ENCODE assay signal across 20 cellular contexts in the genomic region with DNA sequence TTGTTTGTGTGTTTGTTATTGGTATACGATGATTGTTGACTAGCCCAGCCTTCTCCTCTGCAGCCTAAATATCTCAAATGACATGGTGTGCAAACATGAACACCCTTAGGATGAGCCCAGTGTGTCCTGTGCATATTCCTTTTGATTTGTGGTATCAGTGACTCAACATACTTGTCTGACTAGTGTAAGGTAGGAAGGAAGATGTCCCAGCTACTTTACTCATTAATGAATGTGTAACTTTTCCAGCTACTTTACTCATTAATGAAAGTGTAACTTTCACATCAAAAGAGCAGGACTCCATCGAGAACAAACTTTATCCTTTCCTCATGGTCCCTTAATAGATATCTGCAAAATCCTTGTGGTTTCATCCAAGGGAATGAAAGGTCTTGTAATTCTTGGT.
"Had no signal": no experiment of that assay in that cellular context is flagged by ENCODE, and none has a peak within 500 bp of the region (broad histone marks: within the 10 kb centered on the region; RNA-seq: fewer than 3 reads in every experiment).

No MANE protein-coding gene starts in this region.

- H3K27me3 Mint-ChIP-seq: activated CD4-positive, alpha-beta memory T cell treated with anti-CD3 and anti-CD28 coated beads, Interleukin-2, amount 10 ng/mL, durations not matched to agents 7 days and 5 days; activated CD4-positive, alpha-beta T cell treated with anti-CD3 and anti-CD28 coated beads for 36 hours; activated T-cell treated with anti-CD3 and anti-CD28 coated beads, Interleukin-2, amount 50 U/mL, for 24 hours had no signal

- H3K27me3 ChIP-seq: dorsolateral prefrontal cortex, gastroesophageal sphincter, right atrium auricular region, tibial nerve, uterus had no signal

- H3K4me3 ChIP-seq: gastroesophageal sphincter, right atrium auricular region, tibial nerve, uterus had no signal

- H3K27ac Mint-ChIP-seq: activated CD4-positive, alpha-beta memory T cell treated with anti-CD3 and anti-CD28 coated beads, Interleukin-2, amount 10 ng/mL, durations not matched to agents 7 days and 5 days; activated naive CD4-positive, alpha-beta T cell treated with anti-CD3 and anti-CD28 coated beads, Interleukin-2, amount 10 ng/mL, durations not matched to agents 7 days and 5 days; progenitor cell of endocrine pancreas; WTC11 had no signal

- H3K36me3 Mint-ChIP-seq: activated naive CD4-positive, alpha-beta T cell treated with anti-CD3 and anti-CD28 coated beads, Interleukin-2, amount 10 ng/mL, durations not matched to agents 7 days and 5 days had no signal

- H3K36me3 ChIP-seq: gastroesophageal sphincter, right atrium auricular region, tibial nerve, uterus had no signal

- H3K9me3 Mint-ChIP-seq: activated CD4-positive, alpha-beta memory T cell treated with anti-CD3 and anti-CD28 coated beads, Interleukin-2, amount 10 ng/mL, durations not matched to agents 7 days and 5 days; activated naive CD4-positive, alpha-beta T cell treated with anti-CD3 and anti-CD28 coated beads, Interleukin-2, amount 10 ng/mL, durations not matched to agents 7 days and 5 days; activated T-cell treated with anti-CD3 and anti-CD28 coated beads, Interleukin-2, amount 50 U/mL, for 24 hours had no signal

- DNase-seq: activated CD4-positive, alpha-beta memory T cell treated with anti-CD3 and anti-CD28 coated beads, Interleukin-2, amount 10 ng/mL, durations not matched to agents 7 days and 5 days; activated CD4-positive, alpha-beta T cell treated with anti-CD3 and anti-CD28 coated beads for 36 hours; activated effector memory CD4-positive, alpha-beta T cell treated with Interleukin-2 at 50 U/mL for 16 hours; activated naive CD4-positive, alpha-beta T cell treated with anti-CD3 and anti-CD28 coated beads, Interleukin-2, amount 10 ng/mL, durations not matched to agents 7 days and 5 days; activated T-cell treated with anti-CD3 and anti-CD28 coated beads, Interleukin-2, amount 50 U/mL, for 24 hours; amniotic stem cell; caudate nucleus; dorsolateral prefrontal cortex; left cardiac atrium; SK-N-SH; stimulated activated CD4-positive, alpha-beta T cell treated with anti-CD3 and anti-CD28 coated beads, Interleukin-12 subunit alpha, Interleukin-12 subunit beta, amount 100 ng/mL, for 4 hours; stimulated activated CD4-positive, alpha-beta T cell treated with anti-CD3 and anti-CD28 coated beads, Interleukin-1b, Interleukin-23, amount 100 ng/mL, for 48 hours; stimulated activated CD8-positive, alpha-beta memory T cell treated with anti-CD3 and anti-CD28 coated beads, Interleukin-4, amount 100 ng/mL, for 48 hours; stimulated activated naive CD4-positive, alpha-beta T cell treated with Interleukin-2 at 50 U/mL for 16 hours; uterus had no signal

- H3K27ac ChIP-seq: gastroesophageal sphincter, right atrium auricular region, tibial nerve, uterus had no signal

- ATAC-seq: activated CD4-positive, alpha-beta T cell treated with anti-CD3 and anti-CD28 coated beads for 36 hours; gastroesophageal sphincter; left cardiac atrium; WTC11 had no signal
